ENCODE assay signal across 1 cellular context in genomic region chr7:134834689-134835462, GRCh38.
TF ChIP-seq lines count a peak whose summit lies in the region.

No MANE protein-coding gene starts in this region.

TF ChIP-seq in K562, 482 proteins besides CTCF, POLR2A, EP300 and RAD21 (continued from another document and continues in another):
- TF ChIP-seq ETS1 (conservative IDR thresholded peaks at IDR 0.05; ENCODE audit: control insufficient read depth, low read depth, low read length), result no peak
- no peak for TF ChIP-seq PHTF2 (CRISPR knock-in tag; IDR thresholded peaks at IDR 0.05)
- no peak; the same call in 1 of the 2 replicates for TF ChIP-seq TOE1 (IDR thresholded peaks at IDR 0.05; ENCODE audit: borderline replicate concordance)
- no peak for TF ChIP-seq TOE1 (CRISPR knock-in tag; IDR thresholded peaks at IDR 0.05; ENCODE audit: borderline replicate concordance, low read depth)
- peak; percentile 31; the same call in 1 of the 2 replicates for TF ChIP-seq ZNF449 (CRISPR knock-in tag; IDR thresholded peaks at IDR 0.05)
- peak in 1 of 2 experiments; percentile 27; a peak in 1 of 4 replicates for TF ChIP-seq MLLT1 (IDR thresholded peaks at IDR 0.05)
- TF ChIP-seq ZNF584 (CRISPR knock-in tag; IDR thresholded peaks at IDR 0.05; ENCODE audit: low read depth), result peak; percentile 68; the same call in 1 of the 2 replicates
- peak; percentile 65 for TF ChIP-seq SMAD1 (IDR thresholded peaks at IDR 0.05; ENCODE audit: low read depth, low read length, partially characterized antibody)
- TF ChIP-seq KHSRP (IDR thresholded peaks at IDR 0.05), result peak; percentile 68; the same call in 1 of the 2 replicates
- 0 out of 2 replicates have a peak, but pooled peaks have one; percentile 15 for TF ChIP-seq RAD51 (IDR thresholded peaks at IDR 0.05; ENCODE audit: borderline replicate concordance, low read depth)
- no peak for TF ChIP-seq ZNF282 (CRISPR knock-in tag; IDR thresholded peaks at IDR 0.05)
- peak; percentile 95 for TF ChIP-seq PML (IDR thresholded peaks at IDR 0.05; ENCODE audit: low read length)
- TF ChIP-seq TEAD4 (IDR thresholded peaks at IDR 0.05; ENCODE audit: low read length), result peak; percentile 98
- TF ChIP-seq TEAD4 (CRISPR knock-in tag; IDR thresholded peaks at IDR 0.05; ENCODE audit: borderline replicate concordance), result no peak
- no peak for TF ChIP-seq NFYB (IDR thresholded peaks at IDR 0.05; ENCODE audit: extremely low read depth, insufficient read length)
- TF ChIP-seq ETV1 (tag; conservative IDR thresholded peaks at IDR 0.05; ENCODE audit: low read depth), result 0 out of 2 replicates have a peak, but pooled peaks have one; percentile 20
- 0 out of 2 replicates have a peak, but pooled peaks have one; percentile 54 for TF ChIP-seq ZNF175 (CRISPR knock-in tag; IDR thresholded peaks at IDR 0.05; ENCODE audit: low read depth)
- TF ChIP-seq ELF4 (CRISPR knock-in tag; IDR thresholded peaks at IDR 0.05), result peak; percentile 81
- peak; percentile 87 for TF ChIP-seq SMARCC2 (IDR thresholded peaks at IDR 0.05; ENCODE audit: low read depth)
- TF ChIP-seq NONO (IDR thresholded peaks at IDR 0.05; ENCODE audit: low read depth in 2 of 2, low read length in 1 of 2), result 0 out of 4 replicates have a peak, but pooled peaks of 1 of the 2 experiments have one; percentile 19
- peak; percentile 41; the same call in 1 of the 2 replicates for TF ChIP-seq CREB1 (IDR thresholded peaks at IDR 0.05)
- no peak for TF ChIP-seq CREB1 (CRISPR knock-in tag; IDR thresholded peaks at IDR 0.05)
- TF ChIP-seq STAT5A (IDR thresholded peaks at IDR 0.05; ENCODE audit: borderline replicate concordance, low read length), result peak; percentile 82; the same call in 1 of the 2 replicates
- peak; percentile 88 for TF ChIP-seq ZNF766 (CRISPR knock-in tag; conservative IDR thresholded peaks at IDR 0.05)
- peak; percentile 94 for TF ChIP-seq CBFA2T2 (conservative IDR thresholded peaks at IDR 0.05)
- TF ChIP-seq ATF1 (CRISPR knock-in tag; IDR thresholded peaks at IDR 0.05), result no peak
- TF ChIP-seq ATF1 (tag; IDR thresholded peaks at IDR 0.05), result peak; percentile 70
- TF ChIP-seq SMAD3 (CRISPR knock-in tag; conservative IDR thresholded peaks at IDR 0.05), result peak; percentile 60; the same call in 1 of the 2 replicates
- no peak for TF ChIP-seq GMEB1 (CRISPR knock-in tag; IDR thresholded peaks at IDR 0.05)
- TF ChIP-seq NR4A1 (CRISPR knock-in tag; IDR thresholded peaks at IDR 0.05), result no peak
- peak; percentile 53; the same call in 1 of the 2 replicates for TF ChIP-seq NR4A1 (tag; IDR thresholded peaks at IDR 0.05)
- peak; percentile 73; the same call in 1 of the 2 replicates for TF ChIP-seq ILF3 (IDR thresholded peaks at IDR 0.05; ENCODE audit: borderline replicate concordance)
- TF ChIP-seq KLF6 (CRISPR knock-in tag; IDR thresholded peaks at IDR 0.05; ENCODE audit: borderline replicate concordance), result no peak
- peak; percentile 86 for TF ChIP-seq MYNN (IDR thresholded peaks at IDR 0.05)
- no peak for TF ChIP-seq MYNN (CRISPR knock-in tag; IDR thresholded peaks at IDR 0.05)
- TF ChIP-seq ARNT (IDR thresholded peaks at IDR 0.05), result peak in 1 of 2 experiments; percentile 95; a peak in 2 of 4 replicates
- TF ChIP-seq POLR2AphosphoS5 (IDR thresholded peaks at IDR 0.05; ENCODE audit: control insufficient read depth, insufficient read depth, low read depth, low read length), result peak; percentile 84
- TF ChIP-seq TRIM24 (IDR thresholded peaks at IDR 0.05), result peak; percentile 89 to 94
- no peak; a peak in 1 of 4 replicates for TF ChIP-seq FOXA3 (CRISPR knock-in tag; conservative IDR thresholded peaks at IDR 0.05 in 1 of 2, IDR thresholded peaks at IDR 0.05 in 1 of 2)
- peak; percentile 59; the same call in 1 of the 2 replicates for TF ChIP-seq FOSL1 (tag; conservative IDR thresholded peaks at IDR 0.05)
- TF ChIP-seq SMARCA4 (IDR thresholded peaks at IDR 0.05), result peak; percentile 98
- no peak for TF ChIP-seq NR2C1 (IDR thresholded peaks at IDR 0.05)
- TF ChIP-seq NR2C1 (tag; IDR thresholded peaks at IDR 0.05), result peak; percentile 38; the same call in 1 of the 2 replicates
- peak; percentile 44 for TF ChIP-seq TAF9B (IDR thresholded peaks at IDR 0.05; ENCODE audit: partially characterized antibody)
- TF ChIP-seq MTA1 (IDR thresholded peaks at IDR 0.05; ENCODE audit: borderline replicate concordance), result peak; percentile 77; the same call in 1 of the 2 replicates
- peak; percentile 67 for TF ChIP-seq BRD9 (IDR thresholded peaks at IDR 0.05; ENCODE audit: low read depth, partially characterized antibody)
- 0 out of 2 replicates have a peak, but pooled peaks have one; percentile 35 for TF ChIP-seq ATF4 (CRISPR knock-in tag; IDR thresholded peaks at IDR 0.05)
- TF ChIP-seq ZBTB9 (CRISPR knock-in tag; IDR thresholded peaks at IDR 0.05), result 0 out of 2 replicates have a peak, but pooled peaks have one; percentile 3
- peak; percentile 69 for TF ChIP-seq NFE2 (IDR thresholded peaks at IDR 0.05; ENCODE audit: low read depth)
- TF ChIP-seq HMG20B (CRISPR knock-in tag; IDR thresholded peaks at IDR 0.05), result no peak
- TF ChIP-seq GABPA (tag; conservative IDR thresholded peaks at IDR 0.05; ENCODE audit: low read depth), result 0 out of 2 replicates have a peak, but pooled peaks have one; percentile 28
- TF ChIP-seq TBP (optimal IDR thresholded peaks at IDR 0.05; ENCODE audit: low read depth, low read length), result peak; percentile 24
- TF ChIP-seq NBN (IDR thresholded peaks at IDR 0.05; ENCODE audit: low read depth), result peak; percentile 89; the same call in 1 of the 2 replicates
- peak; percentile 89 for TF ChIP-seq PHB2 (IDR thresholded peaks at IDR 0.05; ENCODE audit: low read depth)
- peak; percentile 86 for TF ChIP-seq CHAMP1 (IDR thresholded peaks at IDR 0.05)
- no peak for TF ChIP-seq ZC3H11A (IDR thresholded peaks at IDR 0.05; ENCODE audit: low read depth, low read length)
- TF ChIP-seq HDAC3 (IDR thresholded peaks at IDR 0.05; ENCODE audit: borderline replicate concordance, partially characterized antibody), result peak; percentile 81
- no peak for TF ChIP-seq GTF2E2 (tag; IDR thresholded peaks at IDR 0.05)
- TF ChIP-seq ZNF445 (CRISPR knock-in tag; IDR thresholded peaks at IDR 0.05; ENCODE audit: low read depth), result peak; percentile 22; the same call in 1 of the 2 replicates
- no peak for TF ChIP-seq FOXK1 (CRISPR knock-in tag; IDR thresholded peaks at IDR 0.05; ENCODE audit: borderline replicate concordance)
- TF ChIP-seq PBX2 (CRISPR knock-in tag; IDR thresholded peaks at IDR 0.05; ENCODE audit: low read depth), result no peak
- peak; percentile 79 for TF ChIP-seq PBX2 (tag; conservative IDR thresholded peaks at IDR 0.05; ENCODE audit: low read depth)
- TF ChIP-seq MTA2 (IDR thresholded peaks at IDR 0.05; ENCODE audit: low read depth), result peak; percentile 97
- TF ChIP-seq ZNF76 (CRISPR knock-in tag; IDR thresholded peaks at IDR 0.05; ENCODE audit: borderline replicate concordance), result no peak
- TF ChIP-seq HLTF (IDR thresholded peaks at IDR 0.05), result peak; percentile 74; the same call in 1 of the 2 replicates
- TF ChIP-seq SP1 (CRISPR knock-in tag; IDR thresholded peaks at IDR 0.05), result no peak
- no peak for TF ChIP-seq MBD2 (IDR thresholded peaks at IDR 0.05; ENCODE audit: borderline replicate concordance, low read depth)
- TF ChIP-seq TAL1 (IDR thresholded peaks at IDR 0.05), result peak; percentile 99
